Comparison of ENCODE assay signal across 22 cellular contexts in the genomic region with DNA sequence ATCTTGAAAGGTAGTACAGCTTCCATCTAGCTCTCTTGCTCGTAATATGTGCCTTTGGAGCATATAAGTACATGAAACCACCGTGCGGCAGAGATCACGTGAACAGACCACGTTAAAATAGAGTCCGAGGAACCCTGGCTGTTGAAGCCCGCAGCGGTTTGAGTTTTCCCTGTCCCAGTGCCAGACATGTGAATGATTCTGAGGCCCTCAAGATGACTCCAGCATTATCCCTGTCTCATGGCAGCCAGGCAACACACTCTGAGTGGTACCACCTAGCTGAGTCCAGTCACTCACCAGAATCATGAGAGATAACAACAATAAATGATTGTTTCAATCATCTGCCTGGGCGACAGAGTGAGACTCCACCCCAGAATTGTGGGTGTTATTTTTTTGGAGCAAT. TPM values are rescaled to one million over a fixed set of nuclear protein-coding genes. Genes with fewer than 3 reads are reported as not detected.
A peak's percentile ranks its signal among the peaks of the same experiment; 100 is the strongest.
DNase-seq lines count a peak whose midpoint lies in the region; ATAC-seq and TF ChIP-seq lines count a peak whose summit lies in the region.
"Had no signal": no experiment of that assay in that cellular context is flagged by ENCODE, and none has a peak within 500 bp of the region (broad histone marks: within the 10 kb centered on the region; RNA-seq: fewer than 3 reads in every experiment).

No MANE protein-coding gene starts in this region.

- CTCF ChIA-PET in Panc1 (lab: Charles Lee) = no interaction called here

- no peak for TF ChIP-seq CTCF in heart left ventricle (IDR thresholded peaks at IDR 0.05)
- no peak for TF ChIP-seq CTCF in Panc1 (IDR thresholded peaks at IDR 0.05)

- TF ChIP-seq POLR2A in heart left ventricle (IDR thresholded peaks at IDR 0.05) = no peak

- no peak overlapping the region for H3K4me3 ChIP-seq in heart left ventricle
- no peak overlapping the region for H3K4me3 ChIP-seq in Panc1 (ENCODE audit: low read depth in 2 of 2, low read length in 2 of 2)
- H3K4me3 ChIP-seq: A549; BLaER1 treated with 17β-estradiol and CSF1 and Interleukin-3, amounts not matched to agents 10 nM and 100 nM; GM12878 had no signal

- POLR2A ChIA-PET in Panc1 (lab: Charles Lee) = no interaction called here

- peak overlapping the region in 9 of 12 donors; percentile 2 to 53 (median 37) for H3K27ac ChIP-seq in heart left ventricle
- H3K27ac ChIP-seq in Panc1 (ENCODE audit: low read length) = peak overlapping the region; percentile 55; the same call in 1 of the 2 replicates
- H3K27ac ChIP-seq: 22Rv1; A549; BLaER1 treated with 17β-estradiol and CSF1 and Interleukin-3, amounts not matched to agents 10 nM and 100 nM; C4-2B had no signal

- intact Hi-C loops in Right ventricle myocardium inferior (cut with DNase I) (no loop called here), left cardiac atrium (cut with DNase I) (no loop called here), heart left ventricle (cut with DNase I) (no loop called here), cardiac septum (cut with DNase I) (no loop called here), Panc1 (cut with micrococcal nuclease; ENCODE audit: unreplicated experiment) (no loop called here), left ventricle myocardium superior (cut with micrococcal nuclease) (no loop called here)

- no TSS peak for BruUV-seq in Panc1 (replicated peaks; lab: Mats Ljungman, UMichigan)

- H3K36me3 ChIP-seq in heart left ventricle = no peaks in the 10 kb centered on the region
- H3K36me3 ChIP-seq in Panc1 (ENCODE audit: control insufficient read depth, insufficient read depth, low read length) = no peaks in the 10 kb centered on the region
- H3K36me3 ChIP-seq: BLaER1 treated with 17β-estradiol and CSF1 and Interleukin-3, amounts not matched to agents 10 nM and 100 nM had no signal

- H3K4me1 ChIP-seq in heart left ventricle (peaks cover 0 to 24% (median 3%) of the 10 kb centered on the region in 12 donors), Panc1 (ENCODE audit: control insufficient read depth, insufficient read depth, low read length) (peaks cover 15% of the 10 kb centered on the region)

- in situ Hi-C loops in Panc1 (cut with HindIII; ENCODE audit: low pct_unique_long_range_greater_than_20kb, low sequenced_read_pairs) = no loop called here

- DNase-seq in Right ventricle myocardium inferior (ENCODE audit: missing footprints) (no peak), left cardiac atrium (no peak), heart left ventricle (peak in 2 of 5 donors; percentile 42 to 48), cardiac septum (ENCODE audit: low spot score) (no peak), Panc1 (ENCODE audit: low read depth, low spot score) (no peak), left ventricle myocardium superior (peak; percentile 34)
- DNase-seq: AML-193; Caco-2; Calu3; CD4-positive, alpha-beta T cell; CD8-positive, alpha-beta T cell; DMS53; DMS79; DND-41; EL; GDM1 had no signal

- H3K27me3 ChIP-seq in heart left ventricle (no peaks in the 10 kb centered on the region), Panc1 (ENCODE audit: control insufficient read depth, insufficient read depth, low read length) (no peaks in the 10 kb centered on the region)
- H3K27me3 ChIP-seq: BLaER1 treated with 17β-estradiol and CSF1 and Interleukin-3, amounts not matched to agents 10 nM and 100 nM had no signal

- H3K9me3 ChIP-seq in heart left ventricle (peaks cover 0 to 12% (median 0%) of the 10 kb centered on the region in 12 donors), Panc1 (ENCODE audit: control insufficient read depth, insufficient read depth, low read depth, low read length) (no peaks in the 10 kb centered on the region)

- ATAC-seq in Right ventricle myocardium inferior (peak; percentile 54), left cardiac atrium (no peak), heart left ventricle (peak; percentile 53 to 82 (median 75)), Panc1 (no peak), left ventricle myocardium superior (peak; percentile 63), HG02973 (IDR thresholded peaks at IDR 0.05; ENCODE audit: unreplicated experiment) (no peak)
- ATAC-seq: A549; CD8-positive, alpha-beta T cell; GM12878 had no signal

- 63 to 85% (median 79%) methylated on average over 9 of the region's 9 CpGs for WGBS in heart left ventricle, 4 donors

RNA-seq across cellular contexts. Expression of gene AAK1, which starts 21.6 kb away (rescaled TPM):
- 76.2 TPM for total RNA-seq in Right ventricle myocardium inferior
- total RNA-seq in left cardiac atrium = 10 to 100 TPM; 44.0 to 64.7 TPM
- total RNA-seq in heart left ventricle = 100 to 1,000 TPM in 7 of 9 donors, 10 to 100 TPM in 2; 68.7 to 167 (median 131) TPM
- polyA plus RNA-seq in heart left ventricle = 10 to 100 TPM; 34.4 to 34.9 TPM
- 124 TPM for total RNA-seq in cardiac septum
- 123 TPM for total RNA-seq in Panc1 (2021; ENCODE audit: unreplicated experiment)
- polyA plus RNA-seq in Panc1 (2012; ENCODE audit: insufficient read length) = 35.2 TPM
- 91.1 TPM for total RNA-seq in left ventricle myocardium superior

Comparison
In these comparisons a context has a peak if more than half of its experiments do, and no peak if none do; other contexts are left out.
1. ATAC-seq: peak in Right ventricle myocardium inferior (single experiment), heart left ventricle (4 of 4) and left ventricle myocardium superior (single experiment); none in left cardiac atrium (0 of 2), Panc1 (single experiment) and HG02973 (single experiment).